28 cellular contexts compared by ENCODE assay signal in genomic region chr12:122848471-122849351, GRCh38. TPM values are rescaled to one million over a fixed set of nuclear protein-coding genes. Genes with fewer than 3 reads are reported as not detected.
A peak's percentile ranks its signal among the peaks of the same experiment; 100 is the strongest.
DNase-seq lines count a peak whose midpoint lies in the region; ATAC-seq lines count a peak whose summit lies in the region.
"Had no signal": no experiment of that assay in that cellular context is flagged by ENCODE, and none has a peak within 500 bp of the region (broad histone marks: within the 10 kb centered on the region; RNA-seq: fewer than 3 reads in every experiment).

No MANE protein-coding gene starts in this region.

- DNase-seq in Right ventricle myocardium inferior (ENCODE audit: missing footprints) (peak; percentile 50), left cardiac atrium (no peak), caudate nucleus (lab: John Stamatoyannopoulos, UW) (no peak), mesenteric fat pad (ENCODE audit: low spot score) (no peak)
- DNase-seq: ACHN; DMS 273 treated with DMSO at 0.1 percent for 48 hours; EL; esophagus squamous epithelium; foreskin keratinocyte; GOT3; mesenchymal stem cell; NCI-H2029 treated with DMSO at 0.1 percent for 48 hours; NCI-H526 treated with DMSO at 0.1 percent for 48 hours; NK-92 treated with Interleukin-12 subunit alpha and Interleukin-12 subunit beta, amount 100 ng/mL, for 24 hours; PC-3; retina; SHP77; stimulated activated CD4-positive, alpha-beta T cell treated with anti-CD3 and anti-CD28 coated beads, Interleukin-1b, Interleukin-23, amount 100 ng/mL, for 48 hours; stimulated activated naive CD8-positive, alpha-beta T cell treated with anti-CD3 and anti-CD28 coated beads, Interleukin-15, amount 100 ng/mL, for 72 hours; T-helper 17 cell; trophoblast cell had no signal

- no peaks in the 10 kb centered on the region for H3K27me3 ChIP-seq in layer of hippocampus (ENCODE audit: control insufficient read depth, insufficient read depth, low read length)
- H3K27me3 ChIP-seq: esophagus squamous epithelium, foreskin keratinocyte had no signal

- H3K27ac ChIP-seq in caudate nucleus (ENCODE audit: low read depth, low read length) (peak overlapping the region; percentile 98), layer of hippocampus (ENCODE audit: low read depth, low read length) (peak overlapping the region; percentile 99), temporal lobe (ENCODE audit: low read depth, low read length) (peak overlapping the region; percentile 100)
- H3K27ac ChIP-seq: foreskin keratinocyte, HL-60, parathyroid adenoma had no signal

- intact Hi-C loops in Right ventricle myocardium inferior (cut with DNase I) (no loop called here), left cardiac atrium (cut with DNase I) (no loop called here)

- ATAC-seq in Right ventricle myocardium inferior (no peak), left cardiac atrium (no peak), HG02852 (IDR thresholded peaks at IDR 0.05; ENCODE audit: unreplicated experiment) (no peak), HG03135 (IDR thresholded peaks at IDR 0.05; ENCODE audit: unreplicated experiment) (no peak)
- ATAC-seq: activated CD4-positive, CD25-positive, alpha-beta regulatory T cell treated with anti-CD3 and anti-CD28 coated beads, Interleukin-2, amount 50 U/mL, for 24 hours; foreskin keratinocyte; PC-3; stimulated activated naive CD8-positive, alpha-beta T cell treated with anti-CD3 and anti-CD28 coated beads, Interleukin-15, amount 100 ng/mL, for 72 hours; T-helper 17 cell had no signal

RNA-seq across cellular contexts. Expression of gene HIP1R, which starts 13.5 kb away (rescaled TPM):
- total RNA-seq in Right ventricle myocardium inferior (17.6 TPM), left cardiac atrium (10 to 100 TPM; 24.9 to 38.9 TPM), temporal lobe (75.7 TPM), mesenteric fat pad (30.2 TPM)

RNA-seq across cellular contexts. Expression of gene VPS37B, which starts 47.2 kb away (rescaled TPM):
- total RNA-seq in Right ventricle myocardium inferior (25.4 TPM), left cardiac atrium (10 to 100 TPM; 20.5 to 22.7 TPM), temporal lobe (21.9 TPM), mesenteric fat pad (27.5 TPM)
